11 cellular contexts compared by ENCODE assay signal in genomic region chr10:132400547-132401151, GRCh38. TPM values are rescaled to one million over a fixed set of nuclear protein-coding genes. Genes with fewer than 3 reads are reported as not detected.
DNase-seq lines count a peak whose midpoint lies in the region; ATAC-seq and TF ChIP-seq lines count a peak whose summit lies in the region.
"Had no signal": no experiment of that assay in that cellular context is flagged by ENCODE, and none has a peak within 500 bp of the region (broad histone marks: within the 10 kb centered on the region; RNA-seq: fewer than 3 reads in every experiment).

No MANE protein-coding gene starts in this region.

- peaks cover 1 to 3% (median 1%) of the 10 kb centered on the region in 3 donors for H3K27me3 Mint-ChIP-seq in CD14-positive monocyte (ENCODE audit: low read depth in 3 of 3)

- no peaks in the 10 kb centered on the region for H3K27me3 ChIP-seq in right atrium auricular region
- H3K27me3 ChIP-seq in parathyroid adenoma (ENCODE audit: control insufficient read depth, insufficient read depth, low read length), result no peaks in the 10 kb centered on the region

- H3K79me2 ChIP-seq in parathyroid adenoma, result peaks cover 63% of the 10 kb centered on the region

- no peak overlapping the region for H3K9ac ChIP-seq in parathyroid adenoma

- DNase-seq in CD14-positive monocyte (ENCODE audit: low spot score) (no peak), right atrium auricular region (ENCODE audit: low spot score) (no peak), globus pallidus (ENCODE audit: low spot score) (no peak)
- DNase-seq: DMS79, GOT3, T-helper 9 cell had no signal

- H3K4me3 Mint-ChIP-seq in CD14-positive monocyte, result peak overlapping the region; percentile 63 to 64

- H3K27ac ChIP-seq in VCaP, result peak overlapping the region; percentile 91; the same call in 1 of the 2 replicates
- peak overlapping the region; percentile 48 to 61 for H3K27ac ChIP-seq in right atrium auricular region
- peak overlapping the region; percentile 90 for H3K27ac ChIP-seq in parathyroid adenoma

- peak overlapping the region; percentile 33 for H3K4me2 ChIP-seq in parathyroid adenoma (ENCODE audit: low read length)

- peak overlapping the region; percentile 19 to 87 (median 75) for H3K27ac Mint-ChIP-seq in CD14-positive monocyte

- TF ChIP-seq CTCF in CD14-positive monocyte (IDR thresholded peaks at IDR 0.05), result no peak
- TF ChIP-seq CTCF in VCaP (conservative IDR thresholded peaks at IDR 0.05), result no peak
- TF ChIP-seq CTCF in right atrium auricular region (IDR thresholded peaks at IDR 0.05), result no peak
- no peak for TF ChIP-seq CTCF in parathyroid adenoma (IDR thresholded peaks at IDR 0.05)

- H3K4me1 ChIP-seq in right atrium auricular region (peaks cover 0 to 40% of the 10 kb centered on the region in 2 donors), parathyroid adenoma (peaks cover 32% of the 10 kb centered on the region)

- no peak overlapping the region for H3K4me3 ChIP-seq in right atrium auricular region
- no peak overlapping the region for H3K4me3 ChIP-seq in parathyroid adenoma (ENCODE audit: low read depth, low read length)

- ATAC-seq in HG03045 (IDR thresholded peaks at IDR 0.05; ENCODE audit: unreplicated experiment), result no peak
- no peak for ATAC-seq in GM21367 (IDR thresholded peaks at IDR 0.05; ENCODE audit: unreplicated experiment)
- ATAC-seq in SK-N-SH treated with all-trans-retinoic acid at 6 μM for 48 hours, result no peak

- no peak overlapping the region for H2AFZ ChIP-seq in parathyroid adenoma

- no peaks in the 10 kb centered on the region for H3K9me3 Mint-ChIP-seq in CD14-positive monocyte

- H3K36me3 Mint-ChIP-seq in CD14-positive monocyte, result peaks cover 13 to 30% of the 10 kb centered on the region in 2 donors

- H3K9me3 ChIP-seq in right atrium auricular region, result no peaks in the 10 kb centered on the region
- no peaks in the 10 kb centered on the region for H3K9me3 ChIP-seq in parathyroid adenoma (ENCODE audit: control insufficient read depth, low read length)

- H3K36me3 ChIP-seq in right atrium auricular region (peaks cover 7% of the 10 kb centered on the region), parathyroid adenoma (ENCODE audit: control insufficient read depth, insufficient read depth, low read length) (no peaks in the 10 kb centered on the region)

- peaks cover 49% of the 10 kb centered on the region for H3K4me1 Mint-ChIP-seq in CD14-positive monocyte

- intact Hi-C loops in CD14-positive monocyte (cut with micrococcal nuclease), result no loop called here

TF ChIP-seq in SK-N-SH treated with all-trans-retinoic acid at 6 μM for 48 hours, 23 proteins besides CTCF, POLR2A, EP300 and RAD21:
- no peak for TF ChIP-seq CSDC2 (CRISPR knock-in tag; IDR thresholded peaks at IDR 0.05)
- TF ChIP-seq, protein P1, sequence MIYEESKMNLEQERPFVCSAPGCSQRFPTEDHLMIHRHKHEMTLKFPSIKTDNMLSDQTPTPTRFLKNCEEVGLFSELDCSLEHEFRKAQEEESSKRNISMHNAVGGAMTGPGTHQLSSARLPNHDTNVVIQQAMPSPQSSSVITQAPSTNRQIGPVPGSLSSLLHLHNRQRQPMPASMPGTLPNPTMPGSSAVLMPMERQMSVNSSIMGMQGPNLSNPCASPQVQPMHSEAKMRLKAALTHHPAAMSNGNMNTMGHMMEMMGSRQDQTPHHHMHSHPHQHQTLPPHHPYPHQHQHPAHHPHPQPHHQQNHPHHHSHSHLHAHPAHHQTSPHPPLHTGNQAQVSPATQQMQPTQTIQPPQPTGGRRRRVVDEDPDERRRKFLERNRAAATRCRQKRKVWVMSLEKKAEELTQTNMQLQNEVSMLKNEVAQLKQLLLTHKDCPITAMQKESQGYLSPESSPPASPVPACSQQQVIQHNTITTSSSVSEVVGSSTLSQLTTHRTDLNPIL (CRISPR knock-in tag; IDR thresholded peaks at IDR 0.05; ENCODE audit: low read depth), result no peak
- no peak for TF ChIP-seq PPARA (CRISPR knock-in tag; IDR thresholded peaks at IDR 0.05; ENCODE audit: borderline replicate concordance)
- no peak for TF ChIP-seq GLIS3 (CRISPR knock-in tag; IDR thresholded peaks at IDR 0.05)
- TF ChIP-seq PATZ1 (CRISPR knock-in tag; IDR thresholded peaks at IDR 0.05; ENCODE audit: borderline replicate concordance), result no peak
- TF ChIP-seq ZC3H10 (CRISPR knock-in tag; IDR thresholded peaks at IDR 0.05), result no peak
- no peak for TF ChIP-seq ARNTL (CRISPR knock-in tag; IDR thresholded peaks at IDR 0.05; ENCODE audit: borderline replicate concordance, low read depth)
- no peak for TF ChIP-seq ESRRG (CRISPR knock-in tag; IDR thresholded peaks at IDR 0.05)

RNA-seq across cellular contexts. Expression of gene PWWP2B, which starts 3.6 kb away (rescaled TPM):
- polyA plus RNA-seq in CD14-positive monocyte, result 1 to 10 TPM; 2.4 to 2.7 TPM
- total RNA-seq in right atrium auricular region, result 1 to 10 TPM; 7.7 to 8.1 TPM
